ENCODE assay signal across 1 cellular context in genomic region chr18:25223211-25223610, GRCh38.
A peak's percentile ranks its signal among the peaks of the same experiment; 100 is the strongest.
TF ChIP-seq lines count a peak whose summit lies in the region.

No MANE protein-coding gene starts in this region.

TF ChIP-seq in K562, 482 proteins besides CTCF, POLR2A, EP300 and RAD21 (continued from another document and continues in another):
- TF ChIP-seq, protein P1, sequence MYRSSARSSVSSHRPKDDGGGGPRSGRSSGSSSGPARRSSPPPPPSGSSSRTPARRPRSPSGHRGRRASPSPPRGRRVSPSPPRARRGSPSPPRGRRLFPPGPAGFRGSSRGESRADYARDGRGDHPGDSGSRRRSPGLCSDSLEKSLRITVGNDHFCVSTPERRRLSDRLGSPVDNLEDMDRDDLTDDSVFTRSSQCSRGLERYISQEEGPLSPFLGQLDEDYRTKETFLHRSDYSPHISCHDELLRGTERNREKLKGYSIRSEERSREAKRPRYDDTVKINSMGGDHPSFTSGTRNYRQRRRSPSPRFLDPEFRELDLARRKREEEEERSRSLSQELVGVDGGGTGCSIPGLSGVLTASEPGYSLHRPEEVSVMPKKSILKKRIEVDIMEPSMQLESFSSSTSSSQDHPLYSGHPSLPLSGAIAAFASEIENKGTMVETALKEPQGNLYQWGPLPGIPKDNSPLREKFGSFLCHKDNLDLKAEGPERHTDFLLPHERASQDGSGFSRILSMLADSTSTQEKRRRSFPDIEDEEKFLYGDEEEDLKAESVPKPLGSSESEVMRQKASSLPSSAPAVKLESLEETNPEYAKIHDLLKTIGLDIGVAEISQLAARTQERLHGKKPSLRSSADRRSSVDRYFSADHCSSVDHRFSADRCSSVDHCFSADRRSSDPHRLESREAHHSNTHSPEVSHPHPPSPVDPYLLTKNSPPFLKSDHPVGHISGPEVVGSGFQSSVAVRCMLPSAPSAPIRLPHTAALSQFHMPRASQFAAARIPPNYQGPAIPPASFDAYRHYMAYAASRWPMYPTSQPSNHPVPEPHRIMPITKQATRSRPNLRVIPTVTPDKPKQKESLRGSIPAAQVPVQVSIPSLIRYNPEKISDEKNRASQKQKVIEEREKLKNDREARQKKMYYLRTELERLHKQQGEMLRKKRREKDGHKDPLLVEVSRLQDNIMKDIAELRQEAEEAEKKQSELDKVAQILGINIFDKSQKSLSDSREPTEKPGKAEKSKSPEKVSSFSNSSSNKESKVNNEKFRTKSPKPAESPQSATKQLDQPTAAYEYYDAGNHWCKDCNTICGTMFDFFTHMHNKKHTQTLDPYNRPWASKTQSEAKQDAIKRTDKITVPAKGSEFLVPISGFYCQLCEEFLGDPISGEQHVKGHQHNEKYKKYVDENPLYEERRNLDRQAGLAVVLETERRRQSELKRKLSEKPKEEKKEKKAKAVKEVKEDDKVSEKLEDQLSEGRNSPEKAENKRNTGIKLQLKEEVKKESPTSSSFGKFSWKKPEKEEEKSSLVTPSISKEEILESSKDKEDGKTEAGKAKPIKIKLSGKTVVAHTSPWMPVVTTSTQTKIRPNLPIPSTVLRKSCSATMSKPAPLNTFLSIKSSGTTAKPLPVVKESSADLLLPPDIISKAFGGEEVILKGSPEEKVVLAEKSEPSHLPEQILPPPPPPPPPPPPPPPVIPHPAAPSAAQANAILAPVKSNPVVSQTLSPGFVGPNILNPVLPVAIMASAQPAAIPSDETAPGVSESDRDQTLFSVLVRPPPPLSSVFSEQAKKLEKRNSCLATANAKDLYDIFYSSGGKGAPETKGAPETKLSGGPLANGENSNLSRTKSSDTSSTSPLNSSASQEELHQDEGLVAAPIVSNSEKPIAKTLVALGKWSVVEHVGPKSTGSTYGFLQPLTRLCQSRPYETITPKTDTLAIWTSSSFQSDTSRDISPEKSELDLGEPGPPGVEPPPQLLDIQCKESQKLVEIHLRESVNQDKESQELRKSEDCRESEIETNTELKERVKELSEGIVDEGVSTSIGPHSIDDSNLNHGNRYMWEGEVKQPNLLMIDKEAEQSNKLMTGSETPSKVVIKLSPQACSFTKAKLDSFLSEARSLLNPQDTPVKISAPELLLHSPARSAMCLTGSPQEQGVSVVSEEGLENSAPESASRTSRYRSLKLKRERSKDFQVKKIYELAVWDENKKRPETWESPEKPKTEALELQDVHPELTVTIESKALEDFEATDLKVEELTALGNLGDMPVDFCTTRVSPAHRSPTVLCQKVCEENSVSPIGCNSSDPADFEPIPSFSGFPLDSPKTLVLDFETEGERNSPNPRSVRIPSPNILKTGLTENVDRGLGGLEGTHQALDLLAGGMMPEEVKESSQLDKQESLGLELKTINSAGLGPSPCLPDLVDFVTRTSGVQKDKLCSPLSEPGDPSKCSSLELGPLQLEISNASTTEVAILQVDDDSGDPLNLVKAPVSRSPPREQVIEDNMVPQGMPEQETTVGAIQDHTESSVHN (IDR thresholded peaks at IDR 0.05; ENCODE audit: borderline replicate concordance in 1 of 2, low read depth in 1 of 2) = 0 out of 4 replicates have a peak, but pooled peaks of 1 of the 2 experiments have one; percentile 53
- TF ChIP-seq ZFP91 (CRISPR knock-in tag; IDR thresholded peaks at IDR 0.05) (no peak), THRAP3 (IDR thresholded peaks at IDR 0.05; ENCODE audit: borderline replicate concordance) (no peak), ZNF124 (CRISPR knock-in tag; IDR thresholded peaks at IDR 0.05) (no peak), PKNOX1 (IDR thresholded peaks at IDR 0.05) (peak; percentile 36; the same call in 1 of the 2 replicates), SAFB2 (IDR thresholded peaks at IDR 0.05; ENCODE audit: borderline replicate concordance, low read depth, low read length, severe bottlenecking) (no peak), MAFF (IDR thresholded peaks at IDR 0.05; ENCODE audit: low read length) (no peak), CBX3 (IDR thresholded peaks at IDR 0.05; ENCODE audit: borderline replicate concordance in 1 of 2, low read length in 2 of 2) (no peak), FOXJ3 (CRISPR knock-in tag; IDR thresholded peaks at IDR 0.05) (no peak), KLF13 (tag; IDR thresholded peaks at IDR 0.05; ENCODE audit: borderline replicate concordance, low read depth) (no peak), TAF15 (IDR thresholded peaks at IDR 0.05; ENCODE audit: low read depth, low read length) (no peak), SNRNP70 (optimal IDR thresholded peaks at IDR 0.05; ENCODE audit: low read depth, low read length) (no peak), SMARCE1 (IDR thresholded peaks at IDR 0.05) (peak; percentile 92), NR1H2 (CRISPR knock-in tag; IDR thresholded peaks at IDR 0.05) (no peak), CEBPZ (IDR thresholded peaks at IDR 0.05; ENCODE audit: borderline replicate concordance, low read depth, low read length) (no peak), HDAC1 (IDR thresholded peaks at IDR 0.05) (peak in 1 of 2 experiments; percentile 29; a peak in 1 of 4 replicates), RBM39 (optimal IDR thresholded peaks at IDR 0.05; ENCODE audit: low read depth, low read length) (no peak), SRSF7 (optimal IDR thresholded peaks at IDR 0.05; ENCODE audit: low read depth, low read length) (no peak), ZNF696 (CRISPR knock-in tag; conservative IDR thresholded peaks at IDR 0.05) (no peak), ZBTB2 (IDR thresholded peaks at IDR 0.05) (0 out of 2 replicates have a peak, but pooled peaks have one; percentile 20), NFATC3 (IDR thresholded peaks at IDR 0.05) (no peak), NFXL1 (CRISPR knock-in tag; IDR thresholded peaks at IDR 0.05) (no peak), SIX5 (IDR thresholded peaks at IDR 0.05; ENCODE audit: borderline replicate concordance in 1 of 2, insufficient read depth in 1 of 2, low read depth in 1 of 2, low read length in 2 of 2) (no peak), FOXJ2 (tag; IDR thresholded peaks at IDR 0.05) (peak; percentile 59; the same call in 1 of the 2 replicates), ZC3H11A (IDR thresholded peaks at IDR 0.05; ENCODE audit: low read depth, low read length) (no peak), KDM1A (IDR thresholded peaks at IDR 0.05) (peak; percentile 68 to 71), CBX2 (IDR thresholded peaks at IDR 0.05; ENCODE audit: insufficient read depth, low read length, poor library complexity, severe bottlenecking) (no peak)
- TF ChIP-seq, protein P2, sequence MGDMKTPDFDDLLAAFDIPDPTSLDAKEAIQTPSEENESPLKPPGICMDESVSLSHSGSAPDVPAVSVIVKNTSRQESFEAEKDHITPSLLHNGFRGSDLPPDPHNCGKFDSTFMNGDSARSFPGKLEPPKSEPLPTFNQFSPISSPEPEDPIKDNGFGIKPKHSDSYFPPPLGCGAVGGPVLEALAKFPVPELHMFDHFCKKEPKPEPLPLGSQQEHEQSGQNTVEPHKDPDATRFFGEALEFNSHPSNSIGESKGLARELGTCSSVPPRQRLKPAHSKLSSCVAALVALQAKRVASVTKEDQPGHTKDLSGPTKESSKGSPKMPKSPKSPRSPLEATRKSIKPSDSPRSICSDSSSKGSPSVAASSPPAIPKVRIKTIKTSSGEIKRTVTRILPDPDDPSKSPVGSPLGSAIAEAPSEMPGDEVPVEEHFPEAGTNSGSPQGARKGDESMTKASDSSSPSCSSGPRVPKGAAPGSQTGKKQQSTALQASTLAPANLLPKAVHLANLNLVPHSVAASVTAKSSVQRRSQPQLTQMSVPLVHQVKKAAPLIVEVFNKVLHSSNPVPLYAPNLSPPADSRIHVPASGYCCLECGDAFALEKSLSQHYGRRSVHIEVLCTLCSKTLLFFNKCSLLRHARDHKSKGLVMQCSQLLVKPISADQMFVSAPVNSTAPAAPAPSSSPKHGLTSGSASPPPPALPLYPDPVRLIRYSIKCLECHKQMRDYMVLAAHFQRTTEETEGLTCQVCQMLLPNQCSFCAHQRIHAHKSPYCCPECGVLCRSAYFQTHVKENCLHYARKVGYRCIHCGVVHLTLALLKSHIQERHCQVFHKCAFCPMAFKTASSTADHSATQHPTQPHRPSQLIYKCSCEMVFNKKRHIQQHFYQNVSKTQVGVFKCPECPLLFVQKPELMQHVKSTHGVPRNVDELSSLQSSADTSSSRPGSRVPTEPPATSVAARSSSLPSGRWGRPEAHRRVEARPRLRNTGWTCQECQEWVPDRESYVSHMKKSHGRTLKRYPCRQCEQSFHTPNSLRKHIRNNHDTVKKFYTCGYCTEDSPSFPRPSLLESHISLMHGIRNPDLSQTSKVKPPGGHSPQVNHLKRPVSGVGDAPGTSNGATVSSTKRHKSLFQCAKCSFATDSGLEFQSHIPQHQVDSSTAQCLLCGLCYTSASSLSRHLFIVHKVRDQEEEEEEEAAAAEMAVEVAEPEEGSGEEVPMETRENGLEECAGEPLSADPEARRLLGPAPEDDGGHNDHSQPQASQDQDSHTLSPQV (IDR thresholded peaks at IDR 0.05) = peak; percentile 23; the same call in 1 of the 2 replicates
- TF ChIP-seq, protein P3, sequence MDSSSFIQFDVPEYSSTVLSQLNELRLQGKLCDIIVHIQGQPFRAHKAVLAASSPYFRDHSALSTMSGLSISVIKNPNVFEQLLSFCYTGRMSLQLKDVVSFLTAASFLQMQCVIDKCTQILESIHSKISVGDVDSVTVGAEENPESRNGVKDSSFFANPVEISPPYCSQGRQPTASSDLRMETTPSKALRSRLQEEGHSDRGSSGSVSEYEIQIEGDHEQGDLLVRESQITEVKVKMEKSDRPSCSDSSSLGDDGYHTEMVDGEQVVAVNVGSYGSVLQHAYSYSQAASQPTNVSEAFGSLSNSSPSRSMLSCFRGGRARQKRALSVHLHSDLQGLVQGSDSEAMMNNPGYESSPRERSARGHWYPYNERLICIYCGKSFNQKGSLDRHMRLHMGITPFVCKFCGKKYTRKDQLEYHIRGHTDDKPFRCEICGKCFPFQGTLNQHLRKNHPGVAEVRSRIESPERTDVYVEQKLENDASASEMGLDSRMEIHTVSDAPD (CRISPR knock-in tag; IDR thresholded peaks at IDR 0.05) = no peak
- TF ChIP-seq, protein P4, sequence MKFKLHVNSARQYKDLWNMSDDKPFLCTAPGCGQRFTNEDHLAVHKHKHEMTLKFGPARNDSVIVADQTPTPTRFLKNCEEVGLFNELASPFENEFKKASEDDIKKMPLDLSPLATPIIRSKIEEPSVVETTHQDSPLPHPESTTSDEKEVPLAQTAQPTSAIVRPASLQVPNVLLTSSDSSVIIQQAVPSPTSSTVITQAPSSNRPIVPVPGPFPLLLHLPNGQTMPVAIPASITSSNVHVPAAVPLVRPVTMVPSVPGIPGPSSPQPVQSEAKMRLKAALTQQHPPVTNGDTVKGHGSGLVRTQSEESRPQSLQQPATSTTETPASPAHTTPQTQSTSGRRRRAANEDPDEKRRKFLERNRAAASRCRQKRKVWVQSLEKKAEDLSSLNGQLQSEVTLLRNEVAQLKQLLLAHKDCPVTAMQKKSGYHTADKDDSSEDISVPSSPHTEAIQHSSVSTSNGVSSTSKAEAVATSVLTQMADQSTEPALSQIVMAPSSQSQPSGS (CRISPR knock-in tag; IDR thresholded peaks at IDR 0.05) = no peak
- TF ChIP-seq, protein P5, sequence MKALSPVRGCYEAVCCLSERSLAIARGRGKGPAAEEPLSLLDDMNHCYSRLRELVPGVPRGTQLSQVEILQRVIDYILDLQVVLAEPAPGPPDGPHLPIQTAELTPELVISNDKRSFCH (CRISPR knock-in tag; IDR thresholded peaks at IDR 0.05) = no peak
- TF ChIP-seq, protein P5 (tag; IDR thresholded peaks at IDR 0.05) = no peak
